In genomic region chr5:139745121-139745799, GRCh38 we compare ENCODE assay signal across 9 cellular contexts. TPM values are rescaled to one million over a fixed set of nuclear protein-coding genes. Genes with fewer than 3 reads are reported as not detected.
DNase-seq lines count a peak whose midpoint lies in the region; ATAC-seq and TF ChIP-seq lines count a peak whose summit lies in the region.
"Had no signal": no experiment of that assay in that cellular context is flagged by ENCODE, and none has a peak within 500 bp of the region (broad histone marks: within the 10 kb centered on the region; RNA-seq: fewer than 3 reads in every experiment).

No MANE protein-coding gene starts in this region.

- peak overlapping the region; percentile 44 for H3K9ac ChIP-seq in smooth muscle cell (ENCODE audit: low read depth)

- TF ChIP-seq CTCF in AG10803 (conservative IDR thresholded peaks at IDR 0.05; ENCODE audit: low read length) (no peak), smooth muscle cell (IDR thresholded peaks at IDR 0.05; ENCODE audit: borderline replicate concordance, insufficient read depth, poor library complexity, severe bottlenecking) (no peak), spleen (IDR thresholded peaks at IDR 0.05 in 8 of 11, conservative IDR thresholded peaks at IDR 0.05 in 3 of 11) (no peak)

- H3K9me3 ChIP-seq in SJSA1 (replicated peaks), result 0 out of 2 replicates have a peak, but pooled peaks cover 2% of the 10 kb centered on the region
- no peaks in the 10 kb centered on the region for H3K9me3 ChIP-seq in smooth muscle cell (replicated peaks; ENCODE audit: low read depth)
- H3K9me3 ChIP-seq in spleen, result no peaks in the 10 kb centered on the region

- no peaks in the 10 kb centered on the region for H4K20me1 ChIP-seq in smooth muscle cell (ENCODE audit: low read depth)

- no peaks in the 10 kb centered on the region for H3K79me2 ChIP-seq in smooth muscle cell (ENCODE audit: low read depth)

- DNase-seq in AG10803 (ENCODE audit: low read depth) (peak; percentile 79), SJSA1 (ENCODE audit: low read depth in 1 of 2, low spot score in 2 of 2) (peak; percentile 96 to 98), globus pallidus (ENCODE audit: low spot score) (peak; percentile 61), smooth muscle cell (lab: John Stamatoyannopoulos, UW; ENCODE audit: unreplicated experiment) (peak; percentile 87), spleen (no peak), HCEC 1CT (no peak), hippocampal formation (lab: John Stamatoyannopoulos, UW) (no peak)

- peak; percentile 36 for ATAC-seq in GM18861 (IDR thresholded peaks at IDR 0.05; ENCODE audit: unreplicated experiment)

- H3K27me3 ChIP-seq in SJSA1 (replicated peaks) (no peaks in the 10 kb centered on the region), smooth muscle cell (ENCODE audit: low read depth) (no peaks in the 10 kb centered on the region), spleen (replicated peaks in 1 of 7) (peaks cover 0 to 47% (median 24%) of the 10 kb centered on the region in 7 donors)

- no peak for TF ChIP-seq POLR2A in spleen (IDR thresholded peaks at IDR 0.05)

- peak overlapping the region; percentile 88 for H3K4me2 ChIP-seq in smooth muscle cell

- peaks cover 57% of the 10 kb centered on the region for H3K4me1 ChIP-seq in SJSA1 (replicated peaks)
- peaks cover 30% of the 10 kb centered on the region for H3K4me1 ChIP-seq in smooth muscle cell (ENCODE audit: low read depth)
- peaks cover 17 to 68% (median 44%) of the 10 kb centered on the region in 6 donors for H3K4me1 ChIP-seq in spleen

- WGBS in smooth muscle cell (ENCODE audit: low lambda C conversion rate), result 5% methylated on average over 16 of the region's 17 CpGs
- WGBS in spleen, 5 donors, result 50 to 63% (median 55%) methylated on average over 9 to 17 of the region's 17 CpGs

- H3K4me3 ChIP-seq in AG10803 (ENCODE audit: low read length) (no peak overlapping the region), SJSA1 (no peak overlapping the region), smooth muscle cell (no peak overlapping the region), spleen (no peak overlapping the region)

- no peak overlapping the region for H2AFZ ChIP-seq in smooth muscle cell (ENCODE audit: low read depth)

- H3K36me3 ChIP-seq in SJSA1 (no peaks in the 10 kb centered on the region), smooth muscle cell (ENCODE audit: low read depth) (no peaks in the 10 kb centered on the region), spleen (no peaks in the 10 kb centered on the region)

- intact Hi-C loops in spleen (cut with DNase I; ENCODE audit: low total_unique reads), result no loop called here

- H3K27ac ChIP-seq in SJSA1 (peak overlapping the region; percentile 72), smooth muscle cell (ENCODE audit: low read depth) (peak overlapping the region; percentile 86), spleen (peak overlapping the region in 1 of 8 donors; percentile 86)

- H3F3A ChIP-seq in smooth muscle cell (ENCODE audit: low read depth), result peaks cover 7% of the 10 kb centered on the region

RNA-seq across cellular contexts. Expression of gene PSD2, which starts 50.3 kb away (rescaled TPM):
- total RNA-seq in SJSA1 (2014; rRNA removed; shearing (Covaris generic)), result 0.03 and 0.28 TPM in 2 replicates
- total RNA-seq in smooth muscle cell (0.72 and 0.81 TPM in 2 replicates), spleen (under 1 TPM in 6 of 7 donors, not detected in 1; 0.09 to 0.42 (median 0.25) TPM)
- polyA plus RNA-seq in smooth muscle cell (0.43 and 0.54 TPM in 2 replicates), spleen (under 1 TPM; 0.03 to 0.24 (median 0.05) TPM)
- polyA plus RNA-seq: liver had no signal

Comparison
In these comparisons a context has a peak if more than half of its experiments do, and no peak if none do; other contexts are left out.
1. DNase-seq: peak in AG10803 (single experiment), SJSA1 (2 of 2), globus pallidus (single experiment) and smooth muscle cell (single experiment); none in spleen (single experiment), HCEC 1CT (single experiment) and hippocampal formation (0 of 2).